In the genomic region with DNA sequence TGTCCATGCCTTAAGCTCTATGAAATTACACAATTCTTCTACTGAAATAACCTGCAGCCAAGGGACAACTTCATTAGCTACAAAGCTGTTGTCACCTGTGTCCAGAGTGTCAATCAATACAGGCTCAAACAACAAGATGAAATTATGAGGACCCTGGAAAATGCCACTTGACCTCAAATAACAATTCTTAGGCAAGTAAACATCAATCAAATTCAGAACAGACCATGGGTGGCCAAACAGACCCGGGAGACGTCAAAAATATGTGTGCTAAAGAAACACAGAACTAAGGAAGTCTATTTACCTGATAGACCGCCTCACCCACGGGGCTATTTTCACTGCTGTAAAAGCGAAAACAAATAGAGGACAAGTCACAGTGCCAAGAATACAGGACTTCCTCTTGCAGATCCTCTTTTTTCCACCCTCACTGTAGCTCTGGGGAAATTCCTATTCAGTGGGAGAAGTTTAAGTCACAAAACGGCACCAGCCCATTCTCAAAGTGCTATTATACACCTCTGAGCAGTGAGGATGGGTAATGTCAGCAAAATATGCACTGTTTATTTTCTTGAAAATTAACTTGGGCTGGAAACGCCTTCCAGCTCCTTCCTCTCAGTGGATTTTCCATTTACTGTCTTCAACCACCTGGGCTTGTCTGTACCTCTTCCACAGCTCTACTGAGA, we compare ENCODE assay signal across 8 cellular contexts. TPM values are rescaled to one million over a fixed set of nuclear protein-coding genes. Genes with fewer than 3 reads are reported as not detected.
A peak's percentile ranks its signal among the peaks of the same experiment; 100 is the strongest.
DNase-seq lines count a peak whose midpoint lies in the region; TF ChIP-seq lines count a peak whose summit lies in the region.

No MANE protein-coding gene starts in this region.

- H3K4me1 Mint-ChIP-seq in neural crest cell: peaks cover 45% of the 10 kb centered on the region

- no CpG with 5 or more reads among the region's 7 CpGs for WGBS in neuronal stem cell (ENCODE audit: extremely low coverage in 2 of 2, insufficient read length in 2 of 2, insufficient replicate concordance in 1 of 2), 2 donors

- peaks cover 3% of the 10 kb centered on the region for H3K79me1 ChIP-seq in neuronal stem cell (ENCODE audit: low read depth, low read length)

- no peak overlapping the region for H3K14ac ChIP-seq in neuronal stem cell (ENCODE audit: low read length)

- no peaks in the 10 kb centered on the region for H3K9me3 Mint-ChIP-seq in neural crest cell

- no peak overlapping the region for H3K4me2 ChIP-seq in neuronal stem cell (ENCODE audit: insufficient read depth, low read length, poor library complexity, severe bottlenecking)

- no peak overlapping the region for H2BK12ac ChIP-seq in neuronal stem cell (ENCODE audit: low read length)

- DNase-seq in NAMALWA (ENCODE audit: low spot score) (peak; percentile 63), choroid plexus epithelial cell (ENCODE audit: low read depth) (no peak), neural crest cell (ENCODE audit: low read depth, low spot score) (no peak), NCI-H82 treated with DMSO at 0.1 percent for 48 hours (lab: John Stamatoyannopoulos, UW; ENCODE audit: unreplicated experiment) (no peak), COLO668 (lab: John Stamatoyannopoulos, UW; ENCODE audit: unreplicated experiment) (no peak), neuronal stem cell (ENCODE audit: low spot score) (no peak), occipital lobe (lab: John Stamatoyannopoulos, UW) (no peak)

- no peak overlapping the region for H4K8ac ChIP-seq in neuronal stem cell (ENCODE audit: low read depth, low read length)

- no peak overlapping the region for H3K27ac Mint-ChIP-seq in neural crest cell (ENCODE audit: unreplicated experiment)

- H2BK5ac ChIP-seq in neuronal stem cell (ENCODE audit: low read length): no peak overlapping the region

- H3K4me3 ChIP-seq in GM08714 (ENCODE audit: low read length): peak overlapping the region; percentile 83
- peak overlapping the region; percentile 15 for H3K4me3 ChIP-seq in choroid plexus epithelial cell (ENCODE audit: low read depth, low read length)
- H3K4me3 ChIP-seq in neuronal stem cell (ENCODE audit: low read length in 2 of 2): no peak overlapping the region

- H3K4me1 ChIP-seq in neuronal stem cell (ENCODE audit: control insufficient read depth in 2 of 2, insufficient read depth in 1 of 2, low read depth in 1 of 2, low read length in 2 of 2): peaks cover 14 to 17% of the 10 kb centered on the region in 2 donors

- peaks cover 8 to 14% of the 10 kb centered on the region in 2 donors for H3K9me3 ChIP-seq in neuronal stem cell (replicated peaks in 1 of 2; ENCODE audit: control insufficient read depth in 2 of 2, insufficient read depth in 1 of 2, low read depth in 1 of 2, low read length in 2 of 2)

- no peaks in the 10 kb centered on the region for H3K36me3 Mint-ChIP-seq in neural crest cell (ENCODE audit: low read depth)

- no peak overlapping the region for H3K23ac ChIP-seq in neuronal stem cell (ENCODE audit: low read depth, low read length, poor library complexity)

- H3K27me3 ChIP-seq in neuronal stem cell (ENCODE audit: control insufficient read depth in 3 of 3, insufficient read depth in 3 of 3, low read depth in 1 of 3, low read length in 3 of 3): peaks cover 0 to 24% (median 4%) of the 10 kb centered on the region in 3 experiments

- H3K4me3 Mint-ChIP-seq in neural crest cell: peak overlapping the region; percentile 18

- TF ChIP-seq CTCF in choroid plexus epithelial cell (conservative IDR thresholded peaks at IDR 0.05; ENCODE audit: low read depth, low read length) (no peak), neural crest cell (conservative IDR thresholded peaks at IDR 0.05) (no peak)

- H3K4ac ChIP-seq in neuronal stem cell (ENCODE audit: low read length): no peak overlapping the region

- H3K36me3 ChIP-seq in neuronal stem cell (replicated peaks in 1 of 2; ENCODE audit: control insufficient read depth in 2 of 2, insufficient read depth in 2 of 2, low read length in 2 of 2): no peaks in the 10 kb centered on the region

- no peak overlapping the region for H2BK15ac ChIP-seq in neuronal stem cell (ENCODE audit: low read length)

- peaks cover 6% of the 10 kb centered on the region for H3K27me3 Mint-ChIP-seq in neural crest cell (ENCODE audit: low read depth)

- H3K27ac ChIP-seq in neuronal stem cell (replicated peaks; ENCODE audit: low read length): no peak overlapping the region

- no peak overlapping the region for H2AFZ ChIP-seq in neuronal stem cell (ENCODE audit: low read length)

- no peak overlapping the region for H3K18ac ChIP-seq in neuronal stem cell (ENCODE audit: low read length)

- H2AK5ac ChIP-seq in neuronal stem cell (ENCODE audit: low read depth, low read length): no peak overlapping the region

- H3K9ac ChIP-seq in neuronal stem cell (ENCODE audit: low read depth, low read length, poor library complexity): no peak overlapping the region

- no peak overlapping the region for H4K91ac ChIP-seq in neuronal stem cell (ENCODE audit: low read depth, low read length, poor library complexity)

- no peak overlapping the region for H2BK120ac ChIP-seq in neuronal stem cell (ENCODE audit: low read depth, low read length)

RNA-seq across cellular contexts. Expression of a gene that starts 2.7 kb away (rescaled TPM):
- total RNA-seq in neural crest cell (62.9 and 69.7 TPM in 2 replicates), occipital lobe (13.7 TPM)
- polyA plus RNA-seq in neuronal stem cell (2013, experiment 1 of 2): 85.6 TPM
- 87.4 TPM for polyA plus RNA-seq in neuronal stem cell (2013, experiment 2 of 2)

Comparison
In these comparisons a context has a peak if more than half of its experiments do, and no peak if none do; other contexts are left out.
1. H3K4me3 ChIP-seq: peak in GM08714 (single experiment) and choroid plexus epithelial cell (single experiment); none in neuronal stem cell (0 of 2).